Comparison of ENCODE assay signal across 8 cellular contexts in genomic region chr2:201406077-201406662, GRCh38. TPM values are rescaled to one million over a fixed set of nuclear protein-coding genes. Genes with fewer than 3 reads are reported as not detected.
DNase-seq lines count a peak whose midpoint lies in the region; ATAC-seq, FAIRE-seq and TF ChIP-seq lines count a peak whose summit lies in the region.

No MANE protein-coding gene starts in this region.

- ATAC-seq in GM19324 (IDR thresholded peaks at IDR 0.05; ENCODE audit: low FRiP score, unreplicated experiment), result no peak

- H3K27me3 ChIP-seq in BE2C (no peaks in the 10 kb centered on the region), bronchial epithelial cell (ENCODE audit: control insufficient read depth, insufficient read depth, low read length) (no peaks in the 10 kb centered on the region)

- H3K36me3 Mint-ChIP-seq in CD14-positive monocyte, result peaks cover 22 to 37% of the 10 kb centered on the region in 2 donors

- peaks cover 40% of the 10 kb centered on the region for H3K4me1 ChIP-seq in BE2C
- H3K4me1 ChIP-seq in OCI-LY7 (ENCODE audit: insufficient read depth, low read length, poor library complexity, severe bottlenecking), result no peaks in the 10 kb centered on the region

- H3K27me3 Mint-ChIP-seq in CD14-positive monocyte (ENCODE audit: low read depth in 3 of 3), result peaks cover 0 to 2% (median 0%) of the 10 kb centered on the region in 3 donors

- H3K4me3 Mint-ChIP-seq in CD14-positive monocyte, result no peak overlapping the region

- peak overlapping the region in 2 of 7 donors; percentile 12 to 50 for H3K27ac Mint-ChIP-seq in CD14-positive monocyte

- H3K9me3 ChIP-seq in BE2C (no peaks in the 10 kb centered on the region), OCI-LY7 (ENCODE audit: low read length) (no peaks in the 10 kb centered on the region)

- H3K4me3 ChIP-seq in BE2C (ENCODE audit: low read depth, low read length), result peak overlapping the region; percentile 26
- no peak overlapping the region for H3K4me3 ChIP-seq in bronchial epithelial cell (ENCODE audit: low read depth, low read length)
- H3K4me3 ChIP-seq in OCI-LY7 (ENCODE audit: low read depth, low read length, poor library complexity, severe bottlenecking), result no peak overlapping the region

- H3K4me2 ChIP-seq in OCI-LY7 (ENCODE audit: low read length), result no peak overlapping the region

- POLR2A ChIA-PET in OCI-LY7 (lab: Charles Lee), result interaction anchor here (1.1 to 1.2 kb wide), 2 partner anchors 16 to 134 kb away, joined by 3 to 6 read pairs; no protein-coding TSS in a partner anchor

- no peaks in the 10 kb centered on the region for H3K36me3 ChIP-seq in BE2C
- no peaks in the 10 kb centered on the region for H3K36me3 ChIP-seq in bronchial epithelial cell (ENCODE audit: control insufficient read depth, insufficient read depth, low read length)
- H3K36me3 ChIP-seq in OCI-LY7 (ENCODE audit: insufficient read depth, low read length), result 0 out of 2 replicates have a peak, but pooled peaks cover 4% of the 10 kb centered on the region

- no peaks in the 10 kb centered on the region for H4K20me1 ChIP-seq in OCI-LY7 (ENCODE audit: insufficient read depth, low read length)

- no peaks in the 10 kb centered on the region for H3K9me2 ChIP-seq in OCI-LY7 (ENCODE audit: insufficient read depth, low read length)

- intact Hi-C loops in CD14-positive monocyte (cut with micrococcal nuclease), result no loop called here
- intact Hi-C loops in OCI-LY7 (cut with micrococcal nuclease; ENCODE audit: unreplicated experiment), result no loop called here

- BruUV-seq in OCI-LY7 (replicated peaks; lab: Mats Ljungman, UMichigan), result no TSS peak

- peaks cover 13% of the 10 kb centered on the region for H3K4me1 Mint-ChIP-seq in CD14-positive monocyte

- H3K79me2 ChIP-seq in OCI-LY7 (ENCODE audit: insufficient read depth, low read depth, low read length), result no peaks in the 10 kb centered on the region

- no peak for FAIRE-seq in bronchial epithelial cell (lab: Jason Lieb, UNC)

- peaks cover 0 to 2% (median 0%) of the 10 kb centered on the region in 7 donors for H3K9me3 Mint-ChIP-seq in CD14-positive monocyte

- DNase-seq in BE2C (no peak), M059J (ENCODE audit: low read depth) (peak; percentile 70), bronchial epithelial cell (ENCODE audit: low read depth) (peak; percentile 81), medulla oblongata (ENCODE audit: extremely low spot score) (peak; percentile 66), CD14-positive monocyte (ENCODE audit: low spot score) (no peak), NCI-H146 (lab: John Stamatoyannopoulos, UW) (no peak), OCI-LY7 (ENCODE audit: low spot score) (no peak)

- TF ChIP-seq CTCF in BE2C (IDR thresholded peaks at IDR 0.05; ENCODE audit: low read depth, low read length) (no peak), bronchial epithelial cell (IDR thresholded peaks at IDR 0.05; ENCODE audit: insufficient read depth, low read length, severe bottlenecking) (no peak), CD14-positive monocyte (IDR thresholded peaks at IDR 0.05) (no peak), OCI-LY7 (conservative IDR thresholded peaks at IDR 0.05; ENCODE audit: low read length) (no peak)

- CTCF ChIA-PET in OCI-LY7 (lab: Charles Lee; ENCODE audit: unreplicated experiment), result no interaction called here

- no peak overlapping the region for H3K27ac ChIP-seq in OCI-LY7 (ENCODE audit: low read depth, low read length, poor library complexity, severe bottlenecking)

- no peak overlapping the region for H2AFZ ChIP-seq in OCI-LY7 (ENCODE audit: low read length)

RNA-seq across cellular contexts. Expression of gene TRAK2, which starts 45.1 kb away (rescaled TPM):
- 16.0 TPM for polyA plus RNA-seq in BE2C (2012; ENCODE audit: insufficient read depth, insufficient read length, low read depth)
- 18.6 and 22.9 TPM in 2 replicates for total RNA-seq in M059J (2014; rRNA removed; shearing (Covaris generic))
- total RNA-seq in bronchial epithelial cell, result 9.2 and 12.7 TPM in 2 replicates
- polyA plus RNA-seq in CD14-positive monocyte, result 10 to 100 TPM; 15.3 to 16.8 TPM
- 4.9 and 7.1 TPM in 2 replicates for total RNA-seq in OCI-LY7 (2014; rRNA removed; shearing (Covaris generic))
- total RNA-seq in OCI-LY7 (2022), result 11.3 and 11.9 TPM in 2 replicates

RNA-seq across cellular contexts. Expression of gene STRADB, which starts 45.4 kb away (rescaled TPM):
- 7.4 TPM for polyA plus RNA-seq in BE2C (2012; ENCODE audit: insufficient read depth, insufficient read length, low read depth)
- 41.1 and 51.6 TPM in 2 replicates for total RNA-seq in M059J (2014; rRNA removed; shearing (Covaris generic))
- total RNA-seq in bronchial epithelial cell (11.3 and 21.3 TPM in 2 replicates), OCI-LY7 (2022) (21.4 and 23.4 TPM in 2 replicates)
- 10 to 100 TPM; 22.0 to 25.6 TPM for polyA plus RNA-seq in CD14-positive monocyte
- total RNA-seq in OCI-LY7 (2014; rRNA removed; shearing (Covaris generic)), result 8.4 and 11.9 TPM in 2 replicates

RNA-seq across cellular contexts. Expression of gene FLACC1, which starts 49.0 kb away (rescaled TPM):
- 0.42 TPM for polyA plus RNA-seq in BE2C (2012; ENCODE audit: insufficient read depth, insufficient read length, low read depth)
- total RNA-seq in M059J (2014; rRNA removed; shearing (Covaris generic)), result 0.27 TPM in 1 of 2 replicates, not detected in the other
- total RNA-seq in bronchial epithelial cell (0.13 and 0.26 TPM in 2 replicates), OCI-LY7 (2022) (0.85 and 1.2 TPM in 2 replicates)
- polyA plus RNA-seq in CD14-positive monocyte, result under 1 TPM in 1 of 2 donors, not detected in 1; 0.16 TPM
- total RNA-seq in OCI-LY7 (2014; rRNA removed; shearing (Covaris generic)), result 0.10 TPM in 1 of 2 replicates, not detected in the other

Comparison
In these comparisons a context has a peak if more than half of its experiments do, and no peak if none do; other contexts are left out.
1. DNase-seq: peak in M059J (single experiment), bronchial epithelial cell (single experiment) and medulla oblongata (single experiment); none in BE2C (single experiment), CD14-positive monocyte (single experiment), NCI-H146 (single experiment) and OCI-LY7 (single experiment).